15 cellular contexts compared by ENCODE assay signal in the genomic region with DNA sequence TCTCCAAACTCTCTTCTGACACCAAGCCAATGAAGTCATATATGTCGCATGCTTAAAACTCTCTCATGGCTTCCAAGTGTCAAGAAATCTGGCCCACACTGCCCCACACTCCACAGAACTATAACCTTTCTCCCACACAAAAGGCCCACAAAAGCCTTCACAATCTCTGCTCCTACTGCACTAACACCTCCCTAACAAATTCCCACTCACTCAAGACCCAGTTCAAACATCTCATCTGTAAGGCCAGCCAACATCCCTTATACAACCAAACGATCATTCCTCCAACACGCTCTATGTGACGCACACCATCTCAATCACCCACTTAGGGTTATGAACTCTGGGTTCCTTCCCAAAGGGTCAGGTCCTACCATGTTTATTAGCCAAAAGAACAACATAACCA. TPM values are rescaled to one million over a fixed set of nuclear protein-coding genes. Genes with fewer than 3 reads are reported as not detected.
DNase-seq lines count a peak whose midpoint lies in the region; ATAC-seq and TF ChIP-seq lines count a peak whose summit lies in the region.
"Had no signal": no experiment of that assay in that cellular context is flagged by ENCODE, and none has a peak within 500 bp of the region (broad histone marks: within the 10 kb centered on the region; RNA-seq: fewer than 3 reads in every experiment).

No MANE protein-coding gene starts in this region.

- no peak overlapping the region for H3K27ac Mint-ChIP-seq in naive thymus-derived CD8-positive, alpha-beta T cell
- H3K27ac Mint-ChIP-seq: naive B cell had no signal

- peaks cover 19 to 51% (median 28%) of the 10 kb centered on the region in 4 donors for H3K4me1 Mint-ChIP-seq in naive thymus-derived CD8-positive, alpha-beta T cell

- intact Hi-C loops in left ventricle myocardium inferior (cut with micrococcal nuclease) (no loop called here), left ventricle myocardium superior (cut with micrococcal nuclease) (no loop called here), prostate gland (cut with DNase I) (no loop called here), vagina (cut with DNase I) (no loop called here)

- H3K36me3 ChIP-seq in left ventricle myocardium inferior (no peaks in the 10 kb centered on the region), prostate gland (no peaks in the 10 kb centered on the region), vagina (no peaks in the 10 kb centered on the region)

- H3K27me3 Mint-ChIP-seq in naive thymus-derived CD8-positive, alpha-beta T cell, result no peaks in the 10 kb centered on the region
- H3K27me3 Mint-ChIP-seq: naive B cell had no signal

- H3K4me3 ChIP-seq in left ventricle myocardium inferior, result no peak overlapping the region
- H3K4me3 ChIP-seq in prostate gland, result no peak overlapping the region
- no peak overlapping the region for H3K4me3 ChIP-seq in vagina

- DNase-seq in left ventricle myocardium inferior (no peak), left ventricle myocardium superior (no peak), fibroblast of peridontal ligament (ENCODE audit: extremely low read depth) (peak; percentile 93), prostate gland (ENCODE audit: low spot score) (no peak), vagina (ENCODE audit: extremely low spot score in 2 of 2) (no peak), G401 (ENCODE audit: low spot score) (no peak), activated T-cell treated with anti-CD3 and anti-CD28 coated beads for 4 hours (no peak)
- no peak for DNase-seq in naive thymus-derived CD8-positive, alpha-beta T cell
- DNase-seq: activated CD4-positive, alpha-beta T cell treated with anti-CD3 and anti-CD28 coated beads, Interleukin-2, amount 50 U/mL, for 1 hour; DMS153; naive B cell; stimulated activated CD4-positive, alpha-beta T cell treated with anti-CD3 and anti-CD28 coated beads, Interleukin-12 subunit alpha, Interleukin-12 subunit beta, amount 100 ng/mL, for 4 hours; T-helper 2 cell had no signal

- H3K36me3 Mint-ChIP-seq in naive thymus-derived CD8-positive, alpha-beta T cell, result no peaks in the 10 kb centered on the region
- H3K36me3 Mint-ChIP-seq: naive B cell had no signal

- no peak overlapping the region for H3K4me3 Mint-ChIP-seq in naive thymus-derived CD8-positive, alpha-beta T cell
- H3K4me3 Mint-ChIP-seq: naive B cell had no signal

- POLR2A ChIA-PET in naive thymus-derived CD8-positive, alpha-beta T cell (lab: Charles Lee), result interaction anchor here (2.6 kb wide), 1 partner anchor 14 kb away, joined by 17 read pairs; no protein-coding TSS in a partner anchor

- H3K27ac ChIP-seq in left ventricle myocardium inferior (replicated peaks) (peak overlapping the region; percentile 85), prostate gland (peak overlapping the region; percentile 5 to 30), vagina (peak overlapping the region; percentile 87)

- H3K9me3 ChIP-seq in left ventricle myocardium inferior (replicated peaks) (no peaks in the 10 kb centered on the region), prostate gland (no peaks in the 10 kb centered on the region), vagina (no peaks in the 10 kb centered on the region)

- no peak for ATAC-seq in left ventricle myocardium superior
- ATAC-seq in naive thymus-derived CD8-positive, alpha-beta T cell, result no peak

- H3K4me1 ChIP-seq in left ventricle myocardium inferior (peaks cover 97% of the 10 kb centered on the region), prostate gland (replicated peaks) (peaks cover 40% of the 10 kb centered on the region), vagina (peaks cover 98% of the 10 kb centered on the region)

- H3K9me3 Mint-ChIP-seq in naive thymus-derived CD8-positive, alpha-beta T cell, result no peaks in the 10 kb centered on the region
- H3K9me3 Mint-ChIP-seq: naive B cell had no signal

- H3K27me3 ChIP-seq in left ventricle myocardium inferior (ENCODE audit: low read depth), result no peaks in the 10 kb centered on the region
- no peaks in the 10 kb centered on the region for H3K27me3 ChIP-seq in prostate gland (replicated peaks; ENCODE audit: insufficient read depth)
- no peaks in the 10 kb centered on the region for H3K27me3 ChIP-seq in vagina

- 77% methylated on average over 4 of the region's 4 CpGs for WGBS in prostate gland

- TF ChIP-seq POLR2A in prostate gland (IDR thresholded peaks at IDR 0.05), result no peak
- TF ChIP-seq POLR2A in vagina (IDR thresholded peaks at IDR 0.05), result no peak

- TF ChIP-seq CTCF in left ventricle myocardium inferior (IDR thresholded peaks at IDR 0.05; ENCODE audit: borderline replicate concordance), result no peak
- TF ChIP-seq CTCF in prostate gland (IDR thresholded peaks at IDR 0.05), result no peak
- TF ChIP-seq CTCF in vagina (IDR thresholded peaks at IDR 0.05), result no peak

- in situ Hi-C loops in G401 (cut with HindIII; ENCODE audit: low sequenced_read_pairs), result no loop called here

RNA-seq across cellular contexts. Expression of a gene that starts 13.5 kb away (rescaled TPM):
- total RNA-seq in left ventricle myocardium inferior (11.7 TPM), left ventricle myocardium superior (11.9 TPM), prostate gland (10 to 100 TPM; 21.5 to 49.5 TPM), vagina (63.6 TPM)
- total RNA-seq in naive thymus-derived CD8-positive, alpha-beta T cell, result 10 to 100 TPM; 78.3 to 82.1 TPM
- polyA plus RNA-seq in naive thymus-derived CD8-positive, alpha-beta T cell, result 10 to 100 TPM in 1 of 3 donors, 1 to 10 TPM in 2; 8.1 to 14.0 (median 8.5) TPM
- total RNA-seq in G401 (2014; rRNA removed; shearing (Covaris generic)), result 9.7 and 13.9 TPM in 2 replicates

RNA-seq across cellular contexts. Expression of a gene that starts 28.4 kb away (rescaled TPM):
- not detected for total RNA-seq in left ventricle myocardium inferior
- total RNA-seq in left ventricle myocardium superior, result not detected
- total RNA-seq in prostate gland, result under 1 TPM in 1 of 2 donors, not detected in 1; 0.28 TPM
- not detected for total RNA-seq in vagina
- total RNA-seq in naive thymus-derived CD8-positive, alpha-beta T cell, result not detected
- under 1 TPM in 1 of 3 donors, not detected in 2; 0.19 TPM for polyA plus RNA-seq in naive thymus-derived CD8-positive, alpha-beta T cell
- not detected in 2 replicates for total RNA-seq in G401 (2014; rRNA removed; shearing (Covaris generic))
- total RNA-seq: endothelial cell of umbilical vein, MCF 10A had no signal
- polyA plus RNA-seq: endothelial cell of umbilical vein had no signal

Comparison
In these comparisons a context has a peak if more than half of its experiments do, and no peak if none do; other contexts are left out.
1. H3K27ac ChIP-seq: peak in every context shown above with its lines; median percentile 87 in vagina; 85 in left ventricle myocardium inferior; 18 in prostate gland.